Comparison of ENCODE assay signal across 1 cellular context in the genomic region with DNA sequence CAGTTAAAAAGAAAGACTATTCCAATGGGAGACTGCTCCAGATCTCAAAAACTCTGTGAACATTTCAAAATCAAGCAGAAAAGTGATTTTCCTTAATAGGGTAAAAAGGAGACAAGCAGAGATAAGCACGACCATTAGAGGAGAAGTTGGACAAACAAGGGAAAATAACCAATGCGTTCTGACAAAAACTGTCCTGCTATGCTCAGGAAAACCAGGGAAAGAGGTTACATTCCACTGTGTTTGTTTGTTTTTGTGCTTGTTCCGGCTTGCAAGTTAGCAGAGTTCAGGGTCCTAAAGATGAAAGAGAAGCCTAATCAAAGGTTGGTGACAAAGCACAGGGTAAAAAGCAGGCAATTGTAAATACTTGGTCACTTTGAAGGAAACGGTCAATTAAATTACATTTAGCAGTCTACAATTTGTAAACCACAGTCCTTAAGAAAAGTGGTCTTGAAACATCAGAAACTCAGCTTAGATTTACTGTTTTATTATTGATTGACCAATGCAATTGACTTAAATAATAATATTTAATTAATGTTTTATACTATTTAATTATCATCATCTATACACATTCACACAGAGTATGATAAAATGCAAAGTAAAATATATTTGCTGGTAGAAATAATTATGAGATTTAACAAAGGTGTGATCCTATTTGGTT.
TF ChIP-seq lines count a peak whose summit lies in the region.

No MANE protein-coding gene starts in this region.

TF ChIP-seq in HepG2, 621 proteins besides CTCF, POLR2A, EP300 and RAD21 (continued from another document and continues in another):
- TF ChIP-seq USF2 (IDR thresholded peaks at IDR 0.05; ENCODE audit: low read depth, low read length) (no peak), USF2 (CRISPR knock-in tag; IDR thresholded peaks at IDR 0.05; ENCODE audit: borderline replicate concordance) (no peak), RXRA (CRISPR knock-in tag; IDR thresholded peaks at IDR 0.05) (peak; percentile 74; the same call in 1 of the 2 replicates), ZNF430 (CRISPR knock-in tag; IDR thresholded peaks at IDR 0.05) (no peak), IKZF1 (IDR thresholded peaks at IDR 0.05) (no peak), NR2F2 (IDR thresholded peaks at IDR 0.05; ENCODE audit: borderline replicate concordance, low read depth) (peak; percentile 80), ZNF839 (CRISPR knock-in tag; IDR thresholded peaks at IDR 0.05; ENCODE audit: borderline replicate concordance) (no peak), KLF9 (CRISPR knock-in tag; IDR thresholded peaks at IDR 0.05; ENCODE audit: low read depth) (no peak), JDP2 (CRISPR knock-in tag; IDR thresholded peaks at IDR 0.05; ENCODE audit: borderline replicate concordance) (no peak), PHF8 (CRISPR knock-in tag; IDR thresholded peaks at IDR 0.05) (no peak), HNRNPK (IDR thresholded peaks at IDR 0.05; ENCODE audit: low read depth, low read length, poor library complexity, severe bottlenecking) (no peak), ZSCAN29 (CRISPR knock-in tag; conservative IDR thresholded peaks at IDR 0.05) (peak; percentile 61; the same call in 1 of the 2 replicates), KDM6A (CRISPR knock-in tag; IDR thresholded peaks at IDR 0.05; ENCODE audit: low read depth) (peak; percentile 82), ZNF333 (CRISPR knock-in tag; IDR thresholded peaks at IDR 0.05; ENCODE audit: borderline replicate concordance) (no peak), NR2F1 (CRISPR knock-in tag; IDR thresholded peaks at IDR 0.05) (no peak; a peak in 1 of 4 replicates), SP4 (CRISPR knock-in tag; IDR thresholded peaks at IDR 0.05) (no peak), ZBTB1 (CRISPR knock-in tag; IDR thresholded peaks at IDR 0.05; ENCODE audit: borderline replicate concordance) (no peak), AGO2 (optimal IDR thresholded peaks at IDR 0.05; ENCODE audit: low read depth, low read length) (no peak), HNRNPH1 (optimal IDR thresholded peaks at IDR 0.05; ENCODE audit: low read depth, low read length) (no peak), ZNF605 (CRISPR knock-in tag; IDR thresholded peaks at IDR 0.05) (no peak), AFF4 (CRISPR knock-in tag; IDR thresholded peaks at IDR 0.05) (peak; percentile 75; the same call in 1 of the 2 replicates), ZBTB7A (CRISPR knock-in tag; IDR thresholded peaks at IDR 0.05) (no peak), ELF1 (CRISPR knock-in tag; IDR thresholded peaks at IDR 0.05) (peak; percentile 58), ZNF317 (CRISPR knock-in tag; IDR thresholded peaks at IDR 0.05) (peak; percentile 37; the same call in 1 of the 2 replicates), ZBTB37 (CRISPR knock-in tag; IDR thresholded peaks at IDR 0.05) (no peak), ZNF251 (CRISPR knock-in tag; IDR thresholded peaks at IDR 0.05) (no peak), ZMYM3 (CRISPR knock-in tag; IDR thresholded peaks at IDR 0.05) (no peak), ZNF841 (CRISPR knock-in tag; IDR thresholded peaks at IDR 0.05; ENCODE audit: borderline replicate concordance) (no peak), ARNT (IDR thresholded peaks at IDR 0.05) (no peak), ZNF569 (CRISPR knock-in tag; IDR thresholded peaks at IDR 0.05; ENCODE audit: borderline replicate concordance) (no peak), THAP7 (CRISPR knock-in tag; IDR thresholded peaks at IDR 0.05) (no peak), NCOA5 (CRISPR knock-in tag; IDR thresholded peaks at IDR 0.05) (no peak), ZNF207 (IDR thresholded peaks at IDR 0.05; ENCODE audit: borderline replicate concordance) (no peak), ZFP36 (IDR thresholded peaks at IDR 0.05; ENCODE audit: borderline replicate concordance, low read depth, low read length, partially characterized antibody) (no peak), ZNF782 (CRISPR knock-in tag; IDR thresholded peaks at IDR 0.05; ENCODE audit: borderline replicate concordance) (no peak), JARID2 (CRISPR knock-in tag; IDR thresholded peaks at IDR 0.05; ENCODE audit: insufficient replicate concordance) (no peak), IKZF5 (CRISPR knock-in tag; IDR thresholded peaks at IDR 0.05) (peak; percentile 30; the same call in 1 of the 2 replicates), TBX2 (CRISPR knock-in tag; IDR thresholded peaks at IDR 0.05; ENCODE audit: borderline replicate concordance) (peak; percentile 88), ZNF703 (CRISPR knock-in tag; IDR thresholded peaks at IDR 0.05; ENCODE audit: borderline replicate concordance) (no peak), ZNF383 (CRISPR knock-in tag; IDR thresholded peaks at IDR 0.05; ENCODE audit: borderline replicate concordance) (no peak), NAIF1 (CRISPR knock-in tag; IDR thresholded peaks at IDR 0.05; ENCODE audit: borderline replicate concordance) (no peak), TRIM24 (CRISPR knock-in tag; IDR thresholded peaks at IDR 0.05) (no peak), TOE1 (CRISPR knock-in tag; IDR thresholded peaks at IDR 0.05) (no peak), ARNTL (CRISPR knock-in tag; IDR thresholded peaks at IDR 0.05) (0 out of 2 replicates have a peak, but pooled peaks have one; percentile 44), ESRRA (CRISPR knock-in tag; IDR thresholded peaks at IDR 0.05; ENCODE audit: low read depth) (no peak), SRSF4 (IDR thresholded peaks at IDR 0.05; ENCODE audit: low read depth, low read length, poor library complexity, severe bottlenecking) (no peak), MXD1 (CRISPR knock-in tag; IDR thresholded peaks at IDR 0.05) (no peak), KMT2A (CRISPR knock-in tag; IDR thresholded peaks at IDR 0.05) (no peak), RORA (CRISPR knock-in tag; IDR thresholded peaks at IDR 0.05) (no peak), RFXANK (CRISPR knock-in tag; IDR thresholded peaks at IDR 0.05) (no peak), PLRG1 (conservative IDR thresholded peaks at IDR 0.05) (no peak), ZNF33A (CRISPR knock-in tag; IDR thresholded peaks at IDR 0.05; ENCODE audit: borderline replicate concordance) (no peak), NONO (IDR thresholded peaks at IDR 0.05) (no peak), NONO (CRISPR knock-in tag; conservative IDR thresholded peaks at IDR 0.05) (no peak), CBX2 (IDR thresholded peaks at IDR 0.05; ENCODE audit: low read depth, low read length) (no peak), CBX2 (CRISPR knock-in tag; IDR thresholded peaks at IDR 0.05; ENCODE audit: low read depth) (no peak), KLF13 (CRISPR knock-in tag; IDR thresholded peaks at IDR 0.05) (no peak), ZNF138 (CRISPR knock-in tag; IDR thresholded peaks at IDR 0.05; ENCODE audit: low read depth) (no peak), ZBTB38 (CRISPR knock-in tag; IDR thresholded peaks at IDR 0.05) (no peak)
- TF ChIP-seq, protein P1, sequence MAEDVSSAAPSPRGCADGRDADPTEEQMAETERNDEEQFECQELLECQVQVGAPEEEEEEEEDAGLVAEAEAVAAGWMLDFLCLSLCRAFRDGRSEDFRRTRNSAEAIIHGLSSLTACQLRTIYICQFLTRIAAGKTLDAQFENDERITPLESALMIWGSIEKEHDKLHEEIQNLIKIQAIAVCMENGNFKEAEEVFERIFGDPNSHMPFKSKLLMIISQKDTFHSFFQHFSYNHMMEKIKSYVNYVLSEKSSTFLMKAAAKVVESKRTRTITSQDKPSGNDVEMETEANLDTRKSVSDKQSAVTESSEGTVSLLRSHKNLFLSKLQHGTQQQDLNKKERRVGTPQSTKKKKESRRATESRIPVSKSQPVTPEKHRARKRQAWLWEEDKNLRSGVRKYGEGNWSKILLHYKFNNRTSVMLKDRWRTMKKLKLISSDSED (CRISPR knock-in tag; IDR thresholded peaks at IDR 0.05), result no peak
- TF ChIP-seq, protein P2, sequence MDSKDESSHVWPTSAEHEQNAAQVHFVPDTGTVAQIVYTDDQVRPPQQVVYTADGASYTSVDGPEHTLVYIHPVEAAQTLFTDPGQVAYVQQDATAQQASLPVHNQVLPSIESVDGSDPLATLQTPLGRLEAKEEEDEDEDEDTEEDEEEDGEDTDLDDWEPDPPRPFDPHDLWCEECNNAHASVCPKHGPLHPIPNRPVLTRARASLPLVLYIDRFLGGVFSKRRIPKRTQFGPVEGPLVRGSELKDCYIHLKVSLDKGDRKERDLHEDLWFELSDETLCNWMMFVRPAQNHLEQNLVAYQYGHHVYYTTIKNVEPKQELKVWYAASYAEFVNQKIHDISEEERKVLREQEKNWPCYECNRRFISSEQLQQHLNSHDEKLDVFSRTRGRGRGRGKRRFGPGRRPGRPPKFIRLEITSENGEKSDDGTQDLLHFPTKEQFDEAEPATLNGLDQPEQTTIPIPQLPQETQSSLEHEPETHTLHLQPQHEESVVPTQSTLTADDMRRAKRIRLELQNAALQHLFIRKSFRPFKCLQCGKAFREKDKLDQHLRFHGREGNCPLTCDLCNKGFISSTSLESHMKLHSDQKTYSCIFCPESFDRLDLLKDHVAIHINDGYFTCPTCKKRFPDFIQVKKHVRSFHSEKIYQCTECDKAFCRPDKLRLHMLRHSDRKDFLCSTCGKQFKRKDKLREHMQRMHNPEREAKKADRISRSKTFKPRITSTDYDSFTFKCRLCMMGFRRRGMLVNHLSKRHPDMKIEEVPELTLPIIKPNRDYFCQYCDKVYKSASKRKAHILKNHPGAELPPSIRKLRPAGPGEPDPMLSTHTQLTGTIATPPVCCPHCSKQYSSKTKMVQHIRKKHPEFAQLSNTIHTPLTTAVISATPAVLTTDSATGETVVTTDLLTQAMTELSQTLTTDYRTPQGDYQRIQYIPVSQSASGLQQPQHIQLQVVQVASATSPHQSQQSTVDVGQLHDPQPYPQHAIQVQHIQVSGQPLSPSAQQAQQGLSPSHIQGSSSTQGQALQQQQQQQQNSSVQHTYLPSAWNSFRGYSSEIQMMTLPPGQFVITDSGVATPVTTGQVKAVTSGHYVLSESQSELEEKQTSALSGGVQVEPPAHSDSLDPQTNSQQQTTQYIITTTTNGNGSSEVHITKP (CRISPR knock-in tag; IDR thresholded peaks at IDR 0.05; ENCODE audit: low read depth), result no peak
